Comparison of ENCODE assay signal across 8 cellular contexts in the genomic region with DNA sequence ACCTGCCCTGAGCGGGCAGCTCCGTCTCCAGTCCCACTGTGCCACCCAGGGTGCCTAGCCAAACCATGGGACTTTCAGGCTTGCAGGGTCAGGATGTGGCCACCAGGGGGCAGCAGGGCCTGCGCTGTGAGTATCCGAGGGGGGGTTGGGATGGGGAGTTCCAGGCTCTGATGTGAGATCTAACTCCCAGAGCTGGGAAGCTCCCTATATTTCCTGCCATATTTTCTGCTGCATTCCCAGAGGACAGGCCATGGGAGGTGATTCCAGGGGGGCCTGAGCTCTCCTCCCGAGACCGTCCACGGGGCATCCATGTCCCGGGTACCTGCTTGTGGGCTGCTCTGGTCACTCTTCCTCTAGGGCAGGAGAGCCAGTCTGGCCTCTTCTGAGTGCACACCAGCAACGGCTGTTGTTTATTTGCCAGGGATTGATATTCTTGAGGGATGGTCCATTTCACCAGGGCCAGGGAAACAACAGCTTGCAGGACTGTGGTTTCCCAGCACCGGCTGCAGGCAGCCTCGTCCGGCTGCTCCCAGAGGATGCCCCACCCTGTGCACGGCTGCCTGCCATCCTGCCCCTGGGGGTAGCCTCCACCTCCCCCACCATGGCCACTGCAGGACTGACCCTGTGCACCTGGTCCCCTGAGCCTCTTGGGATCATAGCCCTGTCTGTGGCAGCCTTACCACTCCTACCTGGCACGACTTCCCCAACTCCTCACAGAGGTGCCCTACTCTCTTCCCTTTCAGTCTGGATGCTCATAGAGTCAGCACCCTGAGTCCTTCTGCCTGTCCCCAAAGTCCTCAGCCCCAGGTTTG. TPM values are rescaled to one million over a fixed set of nuclear protein-coding genes. Genes with fewer than 3 reads are reported as not detected.
DNase-seq lines count a peak whose midpoint lies in the region; ATAC-seq and TF ChIP-seq lines count a peak whose summit lies in the region.

No MANE protein-coding gene starts in this region.

- no peaks in the 10 kb centered on the region for H3K36me3 ChIP-seq in gastrocnemius medialis

- peak; percentile 78 for DNase-seq in Daoy (ENCODE audit: low read depth)
- no peak for DNase-seq in LNCaP clone FGC (ENCODE audit: low read depth)
- DNase-seq in T-helper 2 cell = peak; percentile 44 to 64 (median 60)
- peak in 55 of 58 donors; percentile 16 to 87 (median 65) for DNase-seq in anterior cingulate cortex (lab: John Stamatoyannopoulos, UW)
- DNase-seq in right cardiac atrium = peak; percentile 68 to 90 (median 88)
- peak; percentile 61 to 71 for DNase-seq in gastrocnemius medialis

- H3K27me3 ChIP-seq in right cardiac atrium (ENCODE audit: control insufficient read depth, insufficient read depth) (no peaks in the 10 kb centered on the region), gastrocnemius medialis (no peaks in the 10 kb centered on the region)

- H3K27ac ChIP-seq in right cardiac atrium (ENCODE audit: low read length) (no peak overlapping the region), gastrocnemius medialis (no peak overlapping the region)

- H3K4me1 ChIP-seq in right cardiac atrium (ENCODE audit: control insufficient read depth, insufficient read depth, low read length) (no peaks in the 10 kb centered on the region), gastrocnemius medialis (peaks cover 0 to 7% of the 10 kb centered on the region in 2 donors)

- peak; percentile 70 to 83 for ATAC-seq in right cardiac atrium
- peak; percentile 86 to 90 for ATAC-seq in gastrocnemius medialis
- no peak for ATAC-seq in HG03520 (IDR thresholded peaks at IDR 0.05; ENCODE audit: unreplicated experiment)
- no peak for ATAC-seq in GM18502 (IDR thresholded peaks at IDR 0.05; ENCODE audit: poor library complexity, unreplicated experiment)

- H3K4me3 ChIP-seq in LNCaP clone FGC (ENCODE audit: low read depth, low read length) (no peak overlapping the region), right cardiac atrium (ENCODE audit: low read length) (no peak overlapping the region), gastrocnemius medialis (no peak overlapping the region)

- in situ Hi-C loops in gastrocnemius medialis (cut with MboI; ENCODE audit: low sequenced_read_pairs in 4 of 4) = loop anchor here (10.0 to 25.0 kb wide), 3 partner anchors 64 to 164 kb away; partner anchors contain the start of genes RPL38 (in 3 of the 4) and TTYH2 (in 1 of the 4)

- 21% methylated on average over 14 of the region's 14 CpGs for WGBS in right cardiac atrium

- no peak for TF ChIP-seq POLR2A in gastrocnemius medialis (IDR thresholded peaks at IDR 0.05)

- intact Hi-C loops in right cardiac atrium (cut with DNase I) (loop anchor here in 3 of 4 donors (2.0 to 10.0 kb wide), 3 partner anchors 124 to 156 kb away; partner anchors contain the start of gene TTYH2 (in 3 of the 3)), gastrocnemius medialis (cut with DNase I; ENCODE audit: low total_unique reads) (loop anchor here (1.0 to 10.0 kb wide), 4 partner anchors 125 to 234 kb away; partner anchors contain the start of gene TTYH2)

- H3K9me3 ChIP-seq in right cardiac atrium (ENCODE audit: control insufficient read depth, low read length) (no peaks in the 10 kb centered on the region), gastrocnemius medialis (no peaks in the 10 kb centered on the region)

- peak; percentile 98 for TF ChIP-seq CTCF in LNCaP clone FGC (IDR thresholded peaks at IDR 0.05; ENCODE audit: control insufficient read depth, extremely low read depth, insufficient read depth)
- TF ChIP-seq CTCF in gastrocnemius medialis (IDR thresholded peaks at IDR 0.05 in 4 of 5, conservative IDR thresholded peaks at IDR 0.05 in 1 of 5) = peak; percentile 90 to 98 (median 96)

RNA-seq across cellular contexts. Expression of gene GPR142, which starts 1.2 kb away (rescaled TPM):
- not detected in 2 replicates for total RNA-seq in Daoy (2014; rRNA removed; shearing (Covaris generic))
- total RNA-seq in right cardiac atrium (not detected), gastrocnemius medialis (not detected)
- not detected for polyA plus RNA-seq in right cardiac atrium

RNA-seq across cellular contexts. Expression of gene BTBD17, which starts 6.9 kb away (rescaled TPM):
- not detected in 2 replicates for total RNA-seq in Daoy (2014; rRNA removed; shearing (Covaris generic))
- total RNA-seq in right cardiac atrium (not detected), gastrocnemius medialis (not detected)
- not detected for polyA plus RNA-seq in right cardiac atrium

RNA-seq across cellular contexts. Expression of gene KIF19, which starts 42.5 kb away (rescaled TPM):
- total RNA-seq in Daoy (2014; rRNA removed; shearing (Covaris generic)) = 0.12 TPM in 1 of 2 replicates, not detected in the other
- total RNA-seq in right cardiac atrium (under 1 TPM; 0.14 to 0.38 (median 0.25) TPM), gastrocnemius medialis (1 to 10 TPM in 1 of 4 donors, under 1 TPM in 2, not detected in 1; 0.41 to 1.8 (median 0.62) TPM)
- polyA plus RNA-seq in right cardiac atrium = 0.88 TPM

Comparison
In these comparisons a context has a peak if more than half of its experiments do, and no peak if none do; other contexts are left out.
1. ATAC-seq: peak in right cardiac atrium (2 of 2) and gastrocnemius medialis (2 of 2); none in HG03520 (single experiment) and GM18502 (single experiment).